1 cellular context compared by ENCODE assay signal in genomic region chr11:66934971-66935779, GRCh38.
TF ChIP-seq lines count a peak whose summit lies in the region.

No MANE protein-coding gene starts in this region.

TF ChIP-seq in A549, 52 proteins besides CTCF, POLR2A, EP300 and RAD21 (continued from another document):
- TF ChIP-seq, protein P1, sequence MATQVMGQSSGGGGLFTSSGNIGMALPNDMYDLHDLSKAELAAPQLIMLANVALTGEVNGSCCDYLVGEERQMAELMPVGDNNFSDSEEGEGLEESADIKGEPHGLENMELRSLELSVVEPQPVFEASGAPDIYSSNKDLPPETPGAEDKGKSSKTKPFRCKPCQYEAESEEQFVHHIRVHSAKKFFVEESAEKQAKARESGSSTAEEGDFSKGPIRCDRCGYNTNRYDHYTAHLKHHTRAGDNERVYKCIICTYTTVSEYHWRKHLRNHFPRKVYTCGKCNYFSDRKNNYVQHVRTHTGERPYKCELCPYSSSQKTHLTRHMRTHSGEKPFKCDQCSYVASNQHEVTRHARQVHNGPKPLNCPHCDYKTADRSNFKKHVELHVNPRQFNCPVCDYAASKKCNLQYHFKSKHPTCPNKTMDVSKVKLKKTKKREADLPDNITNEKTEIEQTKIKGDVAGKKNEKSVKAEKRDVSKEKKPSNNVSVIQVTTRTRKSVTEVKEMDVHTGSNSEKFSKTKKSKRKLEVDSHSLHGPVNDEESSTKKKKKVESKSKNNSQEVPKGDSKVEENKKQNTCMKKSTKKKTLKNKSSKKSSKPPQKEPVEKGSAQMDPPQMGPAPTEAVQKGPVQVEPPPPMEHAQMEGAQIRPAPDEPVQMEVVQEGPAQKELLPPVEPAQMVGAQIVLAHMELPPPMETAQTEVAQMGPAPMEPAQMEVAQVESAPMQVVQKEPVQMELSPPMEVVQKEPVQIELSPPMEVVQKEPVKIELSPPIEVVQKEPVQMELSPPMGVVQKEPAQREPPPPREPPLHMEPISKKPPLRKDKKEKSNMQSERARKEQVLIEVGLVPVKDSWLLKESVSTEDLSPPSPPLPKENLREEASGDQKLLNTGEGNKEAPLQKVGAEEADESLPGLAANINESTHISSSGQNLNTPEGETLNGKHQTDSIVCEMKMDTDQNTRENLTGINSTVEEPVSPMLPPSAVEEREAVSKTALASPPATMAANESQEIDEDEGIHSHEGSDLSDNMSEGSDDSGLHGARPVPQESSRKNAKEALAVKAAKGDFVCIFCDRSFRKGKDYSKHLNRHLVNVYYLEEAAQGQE (IDR thresholded peaks at IDR 0.05): no peak
- TF ChIP-seq RARB (CRISPR knock-in tag; IDR thresholded peaks at IDR 0.05) (no peak), JUN (IDR thresholded peaks at IDR 0.05) (no peak), HDAC2 (IDR thresholded peaks at IDR 0.05) (no peak)
